In genomic region chr1:118984086-118984989, GRCh38 we compare ENCODE assay signal across 11 cellular contexts. TPM values are rescaled to one million over a fixed set of nuclear protein-coding genes. Genes with fewer than 3 reads are reported as not detected.
DNase-seq lines count a peak whose midpoint lies in the region; ATAC-seq, FAIRE-seq and TF ChIP-seq lines count a peak whose summit lies in the region.
"Had no signal": no experiment of that assay in that cellular context is flagged by ENCODE, and none has a peak within 500 bp of the region (broad histone marks: within the 10 kb centered on the region; RNA-seq: fewer than 3 reads in every experiment).

No MANE protein-coding gene starts in this region.

- peaks cover 26% of the 10 kb centered on the region for H3K4me1 ChIP-seq in SJSA1 (replicated peaks)
- peaks cover 2% of the 10 kb centered on the region for H3K4me1 ChIP-seq in right cardiac atrium (ENCODE audit: control insufficient read depth, insufficient read depth, low read length)
- H3K4me1 ChIP-seq in sigmoid colon = peaks cover 0 to 52% (median 46%) of the 10 kb centered on the region in 4 donors

- H3K4me3 ChIP-seq in SJSA1 (peak overlapping the region; percentile 66), right cardiac atrium (ENCODE audit: low read length) (peak overlapping the region; percentile 36), sigmoid colon (peak overlapping the region in 3 of 4 donors; percentile 2 to 27 (median 27))

- no peak for TF ChIP-seq CTCF in sigmoid colon (IDR thresholded peaks at IDR 0.05)

- no peak for TF ChIP-seq EP300 in sigmoid colon (IDR thresholded peaks at IDR 0.05)

- DNase-seq in GM03348 (ENCODE audit: low spot score) (peak; percentile 82), SJSA1 (ENCODE audit: low read depth in 1 of 2, low spot score in 2 of 2) (peak; percentile 98), right cardiac atrium (peak in 1 of 3 donors; percentile 66), sigmoid colon (no peak), HCEC 1CT (no peak), GM12891 (ENCODE audit: insufficient read length, low spot score) (no peak)
- DNase-seq in activated CD4-positive, alpha-beta T cell treated with anti-CD3 and anti-CD28 coated beads, Interleukin-2, amount 50 U/mL, for 48 hours = no peak
- DNase-seq: activated CD4-positive, CD25-positive, alpha-beta regulatory T cell; NCI-H2081; transverse colon had no signal

- peaks cover 64% of the 10 kb centered on the region for H3K36me3 ChIP-seq in SJSA1
- no peaks in the 10 kb centered on the region for H3K36me3 ChIP-seq in sigmoid colon
- H3K36me3 ChIP-seq: transverse colon had no signal

- H3K27me3 ChIP-seq in SJSA1 (replicated peaks) (no peaks in the 10 kb centered on the region), right cardiac atrium (ENCODE audit: control insufficient read depth, insufficient read depth) (no peaks in the 10 kb centered on the region), sigmoid colon (peaks cover 83 to 100% (median 98%) of the 10 kb centered on the region in 3 donors)

- no peak for FAIRE-seq in GM12891 (lab: Jason Lieb, UNC)

- intact Hi-C loops in right cardiac atrium (cut with DNase I) = no loop called here
- intact Hi-C loops in sigmoid colon (cut with DNase I) = loop anchor here (10.0 kb wide), 1 partner anchor 160 kb away; the partner anchor contains the start of gene WARS2

- TF ChIP-seq POLR2A in sigmoid colon (IDR thresholded peaks at IDR 0.05) = no peak
- TF ChIP-seq POLR2A in GM12891 (IDR thresholded peaks at IDR 0.05; ENCODE audit: low read depth, low read length) = no peak

- WGBS in right cardiac atrium = 27% methylated on average over 58 of the region's 58 CpGs
- WGBS in sigmoid colon, 2 donors = 3 to 6% methylated on average over 58 of the region's 58 CpGs

- H3K27ac ChIP-seq in SJSA1 (peak overlapping the region; percentile 89), right cardiac atrium (ENCODE audit: low read length) (no peak overlapping the region), sigmoid colon (no peak overlapping the region)
- H3K27ac ChIP-seq: transverse colon had no signal

- no peaks in the 10 kb centered on the region for H3K9me3 ChIP-seq in SJSA1 (replicated peaks)
- no peaks in the 10 kb centered on the region for H3K9me3 ChIP-seq in right cardiac atrium (ENCODE audit: control insufficient read depth, low read length)
- peaks cover 0 to 3% (median 0%) of the 10 kb centered on the region in 4 donors for H3K9me3 ChIP-seq in sigmoid colon
- H3K9me3 ChIP-seq: transverse colon had no signal

- ATAC-seq in right cardiac atrium = no peak
- ATAC-seq in GM18907 (IDR thresholded peaks at IDR 0.05; ENCODE audit: unreplicated experiment) = no peak

TF ChIP-seq in GM12891, 5 proteins besides CTCF, POLR2A, EP300 and RAD21:
- no peak for TF ChIP-seq PAX5 (IDR thresholded peaks at IDR 0.05; ENCODE audit: insufficient read depth, low read length, severe bottlenecking)
- TF ChIP-seq POU2F2 (IDR thresholded peaks at IDR 0.05; ENCODE audit: low read depth, low read length) = no peak
- TF ChIP-seq SPI1 (IDR thresholded peaks at IDR 0.05; ENCODE audit: low read depth, low read length) = no peak
- TF ChIP-seq TAF1 (IDR thresholded peaks at IDR 0.05; ENCODE audit: low read depth, low read length) = no peak
- no peak for TF ChIP-seq POLR2AphosphoS5 (IDR thresholded peaks at IDR 0.05; ENCODE audit: low read depth, low read length)

RNA-seq across cellular contexts. Expression of gene TBX15, which starts 3.8 kb away (rescaled TPM):
- 16.0 and 31.0 TPM in 2 replicates for total RNA-seq in SJSA1 (2014; rRNA removed; shearing (Covaris generic))
- total RNA-seq in right cardiac atrium = 1 to 10 TPM; 2.0 to 4.4 (median 2.8) TPM
- 1.1 TPM for polyA plus RNA-seq in right cardiac atrium
- under 1 TPM in 3 of 4 donors, not detected in 1; under 0.01 to 0.28 (median 0.16) TPM for total RNA-seq in sigmoid colon
- under 1 TPM in 2 of 3 donors, not detected in 1; under 0.01 to 0.03 TPM for polyA plus RNA-seq in sigmoid colon
- polyA plus RNA-seq in GM12891 (2012; ENCODE audit: low read depth, missing spikeins) = 0.03 TPM

Comparison
In these comparisons a context has a peak if more than half of its experiments do, and no peak if none do; other contexts are left out.
1. DNase-seq: peak in GM03348 (single experiment) and SJSA1 (2 of 2); none in sigmoid colon (single experiment), activated CD4-positive, alpha-beta T cell treated with anti-CD3 and anti-CD28 coated beads, Interleukin-2, amount 50 U/mL, for 48 hours (0 of 2), HCEC 1CT (single experiment) and GM12891 (single experiment).
2. Peak in every context shown above with its lines, with median percentiles within 50 percentile points of each other: H3K4me3 ChIP-seq.